In genomic region chr22:46465348-46465725, GRCh38 we compare ENCODE assay signal across 27 cellular contexts.
DNase-seq lines count a peak whose midpoint lies in the region; ATAC-seq and TF ChIP-seq lines count a peak whose summit lies in the region.
"Had no signal": no experiment of that assay in that cellular context is flagged by ENCODE, and none has a peak within 500 bp of the region (broad histone marks: within the 10 kb centered on the region; RNA-seq: fewer than 3 reads in every experiment).

No MANE protein-coding gene starts in this region.

- H3K4me1 ChIP-seq in BLaER1 treated with 17β-estradiol and CSF1 and Interleukin-3, amounts not matched to agents 10 nM and 100 nM, result peaks cover 13 to 68% (median 52%) of the 10 kb centered on the region in 10 experiments; a peak in 19 of 20 replicates
- H3K4me1 ChIP-seq: esophagus muscularis mucosa had no signal

- no peak overlapping the region for H3K4me3 ChIP-seq in BLaER1 treated with 17β-estradiol and CSF1 and Interleukin-3, amounts not matched to agents 10 nM and 100 nM
- H3K4me3 ChIP-seq: esophagus muscularis mucosa had no signal

- peak; percentile 56 to 63 for ATAC-seq in left cardiac atrium
- ATAC-seq in HG02623 (IDR thresholded peaks at IDR 0.05; ENCODE audit: unreplicated experiment), result no peak
- ATAC-seq in HG03469 (IDR thresholded peaks at IDR 0.05; ENCODE audit: unreplicated experiment), result no peak

- H3K4me3 Mint-ChIP-seq in nephron progenitor cell, result no peak overlapping the region
- H3K4me3 Mint-ChIP-seq: activated naive CD4-positive, alpha-beta T cell treated with anti-CD3 and anti-CD28 coated beads, Interleukin-2, amount 10 ng/mL, durations not matched to agents 7 days and 5 days; activated T-helper 1 cell treated with anti-CD3 and anti-CD28 coated beads, Interleukin-12 subunit alpha, Interleukin-12 subunit beta, Interleukin-2, Interleukin-4 antibody, amounts not matched to agents 30 ng/mL and 10 ng/mL and 1 ng/mL, durations not matched to agents 14 hours and 24 hours and 36 hours; endodermal cell; memory B cell; stimulated activated memory B cell treated with anti-CD40 and anti-IgM and Interleukin-4, amounts not matched to agents 10 μg/mL and 1 μg/mL and 100 μg/mL, for 72 hours had no signal

- DNase-seq in NCI-H2171 treated with DMSO at 0.1 percent for 48 hours (lab: John Stamatoyannopoulos, UW) (peak; percentile 45), left cardiac atrium (no peak), nephron progenitor cell (no peak), NCI-H82 (lab: John Stamatoyannopoulos, UW) (no peak), Kasumi-1 (lab: John Stamatoyannopoulos, UW) (no peak)
- DNase-seq: ACHN; activated CD4-positive, alpha-beta T cell treated with anti-CD3 and anti-CD28 coated beads, Interleukin-2, amount 50 U/mL, for 1 hour; activated naive CD4-positive, alpha-beta T cell treated with anti-CD3 and anti-CD28 coated beads, Interleukin-2, amount 10 ng/mL, durations not matched to agents 7 days and 5 days; amniotic stem cell; C1 segment of cervical spinal cord; Calu3; cortex of kidney; endodermal cell; NCI-H2107; NCI-H524 treated with DMSO at 0.1 percent for 48 hours; nucleus accumbens; SK-N-SH; stimulated activated CD4-positive, alpha-beta T cell treated with anti-CD3 and anti-CD28 coated beads, Interleukin-4, amount 100 ng/mL, for 1 hour; T-helper 2 cell; WERI-Rb-1 had no signal

- H3K36me3 ChIP-seq in BLaER1 treated with 17β-estradiol and CSF1 and Interleukin-3, amounts not matched to agents 10 nM and 100 nM, result peaks cover 0 to 14% (median 0%) of the 10 kb centered on the region in 11 experiments; a peak in 3 of 22 replicates
- H3K36me3 ChIP-seq: WERI-Rb-1 had no signal

- no peak overlapping the region for H3K27ac ChIP-seq in BLaER1 treated with 17β-estradiol and CSF1 and Interleukin-3, amounts not matched to agents 10 nM and 100 nM
- H3K27ac ChIP-seq: esophagus muscularis mucosa, WERI-Rb-1 had no signal

- H3K9me3 ChIP-seq in BLaER1 treated with 17β-estradiol and CSF1 and Interleukin-3, amounts not matched to agents 10 nM and 100 nM (replicated peaks in 1 of 11), result 0 out of 22 replicates have a peak, but pooled peaks cover 0 to 4% (median 0%) of the 10 kb centered on the region in 11 experiments
- H3K9me3 ChIP-seq: esophagus muscularis mucosa, SK-N-SH had no signal

- H3K9me3 Mint-ChIP-seq in nephron progenitor cell, result peaks cover 4% of the 10 kb centered on the region
- H3K9me3 Mint-ChIP-seq: activated T-helper 1 cell treated with anti-CD3 and anti-CD28 coated beads, Interleukin-12 subunit alpha, Interleukin-12 subunit beta, Interleukin-2, Interleukin-4 antibody, amounts not matched to agents 30 ng/mL and 10 ng/mL and 1 ng/mL, durations not matched to agents 14 hours and 24 hours and 36 hours; memory B cell; stimulated activated memory B cell treated with anti-CD40 and anti-IgM and Interleukin-4, amounts not matched to agents 10 μg/mL and 1 μg/mL and 100 μg/mL, for 72 hours had no signal

- H3K9ac ChIP-seq in BLaER1 treated with 17β-estradiol and CSF1 and Interleukin-3, amounts not matched to agents 10 nM and 100 nM, result no peak overlapping the region
- H3K9ac ChIP-seq: SK-N-SH had no signal

- H4K20me1 ChIP-seq in BLaER1 treated with 17β-estradiol and CSF1 and Interleukin-3, amounts not matched to agents 10 nM and 100 nM, result peaks cover 0 to 15% (median 0%) of the 10 kb centered on the region in 11 experiments; a peak in 4 of 22 replicates

- H3K4me2 ChIP-seq in BLaER1 treated with 17β-estradiol and CSF1 and Interleukin-3, amounts not matched to agents 10 nM and 100 nM, result peak overlapping the region in 10 of 11 experiments; percentile 27 to 81 (median 70); a peak in 18 of 22 replicates
- H3K4me2 ChIP-seq: SK-N-SH had no signal

- H3K4me1 Mint-ChIP-seq in nephron progenitor cell, result peaks cover 29% of the 10 kb centered on the region
- H3K4me1 Mint-ChIP-seq: activated naive CD4-positive, alpha-beta T cell treated with anti-CD3 and anti-CD28 coated beads, Interleukin-2, amount 10 ng/mL, durations not matched to agents 7 days and 5 days had no signal

- H3K36me3 Mint-ChIP-seq in nephron progenitor cell (ENCODE audit: low read depth), result peaks cover 8% of the 10 kb centered on the region
- H3K36me3 Mint-ChIP-seq: activated naive CD4-positive, alpha-beta T cell treated with anti-CD3 and anti-CD28 coated beads, Interleukin-2, amount 10 ng/mL, durations not matched to agents 7 days and 5 days; memory B cell; stimulated activated memory B cell treated with anti-CD40 and anti-IgM and Interleukin-4, amounts not matched to agents 10 μg/mL and 1 μg/mL and 100 μg/mL, for 72 hours had no signal

- no peak for TF ChIP-seq CTCF in nephron progenitor cell (IDR thresholded peaks at IDR 0.05)

- peaks cover 0 to 28% (median 0%) of the 10 kb centered on the region in 11 experiments; a peak in 7 of 22 replicates for H3K27me3 ChIP-seq in BLaER1 treated with 17β-estradiol and CSF1 and Interleukin-3, amounts not matched to agents 10 nM and 100 nM

- H3K27ac Mint-ChIP-seq in nephron progenitor cell, result peak overlapping the region; percentile 51
- H3K27ac Mint-ChIP-seq: activated naive CD4-positive, alpha-beta T cell treated with anti-CD3 and anti-CD28 coated beads, Interleukin-2, amount 10 ng/mL, durations not matched to agents 7 days and 5 days; activated T-helper 1 cell treated with anti-CD3 and anti-CD28 coated beads, Interleukin-12 subunit alpha, Interleukin-12 subunit beta, Interleukin-2, Interleukin-4 antibody, amounts not matched to agents 30 ng/mL and 10 ng/mL and 1 ng/mL, durations not matched to agents 14 hours and 24 hours and 36 hours; endodermal cell; memory B cell; stimulated activated memory B cell treated with anti-CD40 and anti-IgM and Interleukin-4, amounts not matched to agents 10 μg/mL and 1 μg/mL and 100 μg/mL, for 72 hours had no signal

- H3K27me3 Mint-ChIP-seq in nephron progenitor cell (ENCODE audit: low read depth, poor library complexity), result peaks cover 4% of the 10 kb centered on the region
- H3K27me3 Mint-ChIP-seq: activated naive CD4-positive, alpha-beta T cell treated with anti-CD3 and anti-CD28 coated beads, Interleukin-2, amount 10 ng/mL, durations not matched to agents 7 days and 5 days had no signal

- intact Hi-C loops in left cardiac atrium (cut with DNase I), result no loop called here

Comparison
In these comparisons a context has a peak if more than half of its experiments do, and no peak if none do; other contexts are left out.
1. ATAC-seq: peak in left cardiac atrium (2 of 2); none in HG02623 (single experiment) and HG03469 (single experiment).